9 cellular contexts compared by ENCODE assay signal in the genomic region with DNA sequence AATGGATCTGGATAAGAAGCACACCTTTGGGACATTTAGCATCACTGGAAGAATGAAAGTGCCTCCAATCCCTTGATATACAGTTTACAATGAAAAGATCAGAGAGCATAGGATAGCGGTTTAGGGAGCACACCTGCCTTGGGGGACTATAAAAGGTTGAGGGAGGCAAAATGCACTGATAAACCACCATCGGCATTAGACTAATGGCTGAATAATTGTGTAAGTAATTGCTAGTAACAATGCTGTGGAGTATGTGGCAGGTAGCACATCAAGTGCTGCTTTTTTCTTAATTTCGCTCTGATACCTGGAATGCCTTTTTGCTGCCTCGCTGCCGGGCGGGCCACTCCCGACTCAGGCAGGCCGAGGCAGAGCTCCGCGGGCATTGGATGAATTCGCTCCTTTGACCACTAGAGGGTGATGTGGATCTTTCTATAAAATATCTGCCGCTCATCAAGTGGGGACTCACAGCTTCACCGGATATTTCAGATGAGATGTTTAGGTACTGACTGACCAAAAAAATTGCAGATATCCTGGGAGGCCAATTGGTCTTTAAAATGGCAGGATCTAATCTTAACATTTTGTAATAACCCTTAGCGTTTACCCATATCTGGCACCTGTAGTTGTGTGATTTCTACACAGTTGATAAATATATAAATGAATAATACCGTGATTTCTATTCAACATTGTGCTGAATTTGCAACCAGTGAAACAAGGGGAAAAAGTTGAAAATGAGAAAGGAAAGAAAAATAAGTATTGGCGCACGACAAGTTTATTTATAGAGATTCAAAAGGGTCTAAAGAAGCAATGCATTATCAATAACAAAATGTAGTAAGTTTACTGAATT.
DNase-seq lines count a peak whose midpoint lies in the region; ATAC-seq and TF ChIP-seq lines count a peak whose summit lies in the region.
"Had no signal": no experiment of that assay in that cellular context is flagged by ENCODE, and none has a peak within 500 bp of the region (broad histone marks: within the 10 kb centered on the region; RNA-seq: fewer than 3 reads in every experiment).

No MANE protein-coding gene starts in this region.

- DNase-seq in NCI-H2196 (lab: John Stamatoyannopoulos, UW; ENCODE audit: unreplicated experiment) (peak; percentile 47), colonic mucosa (peak; percentile 48), right lobe of liver (peak; percentile 37 to 57 (median 54))
- DNase-seq in activated CD4-positive, alpha-beta T cell treated with anti-CD3 and anti-CD28 coated beads for 24 hours (ENCODE audit: low read depth in 2 of 2): peak; percentile 15 to 31
- DNase-seq in stimulated activated CD8-positive, alpha-beta memory T cell treated with anti-CD3 and anti-CD28 coated beads, Interleukin-12 subunit alpha, Interleukin-12 subunit beta, amount 100 ng/mL, for 4 hours (ENCODE audit: low read depth): peak; percentile 15

- H3K27me3 ChIP-seq in colonic mucosa (no peaks in the 10 kb centered on the region), right lobe of liver (no peaks in the 10 kb centered on the region)

- no peak for TF ChIP-seq POLR2A in right lobe of liver (IDR thresholded peaks at IDR 0.05)

- H3K4me1 ChIP-seq in colonic mucosa (no peaks in the 10 kb centered on the region), right lobe of liver (no peaks in the 10 kb centered on the region)
- H3K4me1 ChIP-seq: SJSA1 had no signal

- H3K27ac ChIP-seq in C4-2B (no peak overlapping the region), colonic mucosa (no peak overlapping the region), right lobe of liver (no peak overlapping the region)
- H3K27ac ChIP-seq: SJSA1 had no signal

- intact Hi-C loops in colonic mucosa (cut with DNase I): loop anchor here (5.0 kb wide), 1 partner anchor 150 kb away; no protein-coding TSS in a partner anchor
- intact Hi-C loops in right lobe of liver (cut with DNase I): no loop called here

- H3K36me3 ChIP-seq in colonic mucosa (no peaks in the 10 kb centered on the region), right lobe of liver (no peaks in the 10 kb centered on the region)
- H3K36me3 ChIP-seq: SJSA1 had no signal

- H3K9me3 ChIP-seq in colonic mucosa (no peaks in the 10 kb centered on the region), right lobe of liver (no peaks in the 10 kb centered on the region)
- H3K9me3 ChIP-seq: SJSA1 had no signal

- H3K4me3 ChIP-seq in colonic mucosa (no peak overlapping the region), right lobe of liver (no peak overlapping the region)
- H3K4me3 ChIP-seq: SJSA1 had no signal

- TF ChIP-seq CTCF in C4-2B (conservative IDR thresholded peaks at IDR 0.05) (peak; percentile 95), colonic mucosa (IDR thresholded peaks at IDR 0.05) (peak; percentile 71), right lobe of liver (IDR thresholded peaks at IDR 0.05) (peak; percentile 72 to 83 (median 79))

- ATAC-seq in GM18907 (IDR thresholded peaks at IDR 0.05; ENCODE audit: unreplicated experiment) (peak; percentile 96), HG03108 (IDR thresholded peaks at IDR 0.05; ENCODE audit: unreplicated experiment) (peak; percentile 89), right lobe of liver (peak; percentile 95 to 98 (median 96))

- no peak overlapping the region for H3K9ac ChIP-seq in colonic mucosa (ENCODE audit: low read depth in 2 of 2, low read length in 2 of 2)

- WGBS in right lobe of liver (ENCODE audit: insufficient coverage, low coverage, low lambda C conversion rate, missing lambda C conversion rate): 15% methylated on average over 17 of the region's 17 CpGs
